Comparison of ENCODE assay signal across 9 cellular contexts in the genomic region with DNA sequence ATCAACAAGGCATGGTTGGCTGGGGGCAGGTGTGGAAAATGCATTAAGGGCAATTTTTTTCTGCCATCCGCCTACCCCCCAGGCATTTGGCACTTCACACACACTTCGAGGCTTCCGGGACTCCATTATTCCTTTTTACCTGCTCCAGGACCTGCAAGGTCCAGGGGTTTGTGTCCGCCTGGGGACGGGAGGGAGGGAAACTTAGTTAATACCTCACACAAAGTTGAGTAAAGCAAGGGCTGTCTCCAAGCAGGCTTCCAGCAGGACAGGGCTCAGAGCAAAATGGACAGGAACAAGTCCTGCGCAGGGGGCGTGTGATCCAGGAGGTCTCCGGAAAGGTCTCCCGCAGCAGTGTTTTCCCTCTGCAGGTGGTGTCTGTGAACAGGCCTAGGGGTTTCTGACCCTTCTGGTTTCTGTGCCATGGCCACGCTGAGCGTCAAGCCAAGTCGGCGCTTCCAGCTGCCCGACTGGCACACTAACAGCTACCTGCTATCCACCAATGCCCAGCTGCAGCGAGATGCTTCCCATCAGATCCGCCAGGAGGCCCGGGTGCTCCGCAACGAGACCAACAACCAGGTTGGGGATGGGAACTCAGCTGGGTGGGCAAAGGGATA. TPM values are rescaled to one million over a fixed set of nuclear protein-coding genes. Genes with fewer than 3 reads are reported as not detected.
DNase-seq lines count a peak whose midpoint lies in the region; ATAC-seq and TF ChIP-seq lines count a peak whose summit lies in the region.
"Had no signal": no experiment of that assay in that cellular context is flagged by ENCODE, and none has a peak within 500 bp of the region (broad histone marks: within the 10 kb centered on the region; RNA-seq: fewer than 3 reads in every experiment).

No MANE protein-coding gene starts in this region.

- no peak for ATAC-seq in left lung
- ATAC-seq: naive thymus-derived CD8-positive, alpha-beta T cell had no signal

- H3K4me3 ChIP-seq in astrocyte of the spinal cord (ENCODE audit: low read depth, low read length) (peak overlapping the region; percentile 48), left lung (peak overlapping the region; percentile 34 to 38), subcutaneous abdominal adipose tissue (ENCODE audit: low read depth in 1 of 5, low read length in 5 of 5) (peak overlapping the region; percentile 48 to 65 (median 59))

- DNase-seq in NCI-H146 (lab: John Stamatoyannopoulos, UW) (peak; percentile 48), NCI-H146 treated with DMSO at 0.1 percent for 48 hours (lab: John Stamatoyannopoulos, UW; ENCODE audit: unreplicated experiment) (no peak), astrocyte of the spinal cord (ENCODE audit: low read depth, low spot score) (peak; percentile 10), left lung (no peak), occipital lobe (lab: John Stamatoyannopoulos, UW) (no peak), NCI-H345 treated with DMSO at 0.1 percent for 48 hours (lab: John Stamatoyannopoulos, UW; ENCODE audit: unreplicated experiment) (no peak)
- no peak for DNase-seq in activated CD4-positive, CD25-positive, alpha-beta regulatory T cell treated with anti-CD3 and anti-CD28 coated beads, Interleukin-2, amount 50 U/mL, for 72 hours

- H3K27me3 ChIP-seq in left lung (peaks cover 0 to 22% of the 10 kb centered on the region in 2 donors), subcutaneous abdominal adipose tissue (ENCODE audit: control insufficient read depth in 5 of 5, insufficient read depth in 4 of 5, low read length in 5 of 5) (peaks cover 0 to 13% (median 4%) of the 10 kb centered on the region in 5 donors)

- no peak overlapping the region for H3K27ac ChIP-seq in left lung
- H3K27ac ChIP-seq in subcutaneous abdominal adipose tissue (ENCODE audit: low read depth, low read length), result no peak overlapping the region

- H3K4me1 ChIP-seq in left lung (peaks cover 4 to 22% of the 10 kb centered on the region in 2 donors), subcutaneous abdominal adipose tissue (ENCODE audit: control insufficient read depth in 5 of 5, insufficient read depth in 5 of 5, low read length in 5 of 5) (peaks cover 3 to 29% (median 20%) of the 10 kb centered on the region in 5 donors)

- TF ChIP-seq CTCF in astrocyte of the spinal cord (IDR thresholded peaks at IDR 0.05; ENCODE audit: low read depth, low read length) (peak; percentile 15), left lung (IDR thresholded peaks at IDR 0.05) (no peak)

- peak overlapping the region in 3 of 5 donors; percentile 15 to 78 (median 68) for H3K9ac ChIP-seq in subcutaneous abdominal adipose tissue (ENCODE audit: low read length in 5 of 5)

- in situ Hi-C loops in astrocyte of the spinal cord (cut with HindIII; ENCODE audit: low sequenced_read_pairs), result no loop called here

- H3K36me3 ChIP-seq in left lung (no peaks in the 10 kb centered on the region), subcutaneous abdominal adipose tissue (ENCODE audit: control insufficient read depth in 5 of 5, insufficient read depth in 5 of 5, low read length in 5 of 5) (no peaks in the 10 kb centered on the region)

- intact Hi-C loops in left lung (cut with DNase I), result no loop called here

- H3K9me3 ChIP-seq in left lung (no peaks in the 10 kb centered on the region), subcutaneous abdominal adipose tissue (ENCODE audit: control insufficient read depth in 5 of 5, low read length in 5 of 5) (no peaks in the 10 kb centered on the region)

RNA-seq across cellular contexts. Expression of gene TEKT2, which starts 0.7 kb away (rescaled TPM):
- 1 to 10 TPM in 1 of 2 donors, under 1 TPM in 1; 0.32 to 5.8 TPM for total RNA-seq in left lung
- total RNA-seq in occipital lobe, result 9.2 TPM
- total RNA-seq: naive thymus-derived CD8-positive, alpha-beta T cell had no signal

RNA-seq across cellular contexts. Expression of gene ADPRS, which starts 4.1 kb away (rescaled TPM):
- total RNA-seq in left lung (10 to 100 TPM; 26.3 to 27.9 TPM), occipital lobe (19.5 TPM)

RNA-seq across cellular contexts. Expression of gene COL8A2, which starts 40.4 kb away (rescaled TPM):
- total RNA-seq in left lung, result 1 to 10 TPM; 7.0 to 8.4 TPM
- total RNA-seq in occipital lobe, result 1.1 TPM

Comparison
In these comparisons a context has a peak if more than half of its experiments do, and no peak if none do; other contexts are left out.
1. DNase-seq: peak in NCI-H146 (single experiment) and astrocyte of the spinal cord (single experiment); none in NCI-H146 treated with DMSO at 0.1 percent for 48 hours (single experiment), left lung (0 of 2), occipital lobe (single experiment), activated CD4-positive, CD25-positive, alpha-beta regulatory T cell treated with anti-CD3 and anti-CD28 coated beads, Interleukin-2, amount 50 U/mL, for 72 hours (single experiment) and NCI-H345 treated with DMSO at 0.1 percent for 48 hours (single experiment).
2. Peak in every context shown above with its lines, with median percentiles within 50 percentile points of each other: H3K4me3 ChIP-seq.